ENCODE assay signal across 18 cellular contexts in genomic region chr3:13727890-13728289, GRCh38.
A peak's percentile ranks its signal among the peaks of the same experiment; 100 is the strongest.
DNase-seq lines count a peak whose midpoint lies in the region; FAIRE-seq and TF ChIP-seq lines count a peak whose summit lies in the region.
"Had no signal": no experiment of that assay in that cellular context is flagged by ENCODE, and none has a peak within 500 bp of the region (broad histone marks: within the 10 kb centered on the region; RNA-seq: fewer than 3 reads in every experiment).

No MANE protein-coding gene starts in this region.

- H3K4ac ChIP-seq in H9 (ENCODE audit: low read depth, low read length) = no peak overlapping the region

- H3K9ac ChIP-seq in H9 (ENCODE audit: extremely low read depth, insufficient read length, low read length) (no peak overlapping the region), kidney (ENCODE audit: low read length in 2 of 2) (no peak overlapping the region)

- DNase-seq in ELF-1 (ENCODE audit: low read depth, low spot score) = peak; percentile 17
- DNase-seq in H9 = no peak
- peak; percentile 32 for DNase-seq in ecto neural progenitor cell (ENCODE audit: low spot score)
- DNase-seq in kidney = peak; percentile 39
- no peak for DNase-seq in T1000 (lab: John Stamatoyannopoulos, UW)
- DNase-seq in NCI-H1105 treated with DMSO at 0.1 percent for 48 hours (lab: John Stamatoyannopoulos, UW) = no peak
- DNase-seq in T-helper 2 cell = no peak
- DNase-seq: CD4-positive, CD25-positive, alpha-beta regulatory T cell; DMS79; HCEC 1CT; Karpas-422; MV-4-11; NCI-H187; NCI-H446 treated with DMSO at 0.1 percent for 48 hours; NCI-H526 treated with DMSO at 0.1 percent for 48 hours; OCI-M1 had no signal

- no peak overlapping the region for H2BK12ac ChIP-seq in H9 (ENCODE audit: insufficient read length, low read depth, low read length)

- peak overlapping the region; percentile 63; the same call in 1 of the 2 replicates for H3K14ac ChIP-seq in H9 (ENCODE audit: insufficient read depth, low read length)

- H3K4me1 Mint-ChIP-seq in H9 = peaks cover 30 to 32% of the 10 kb centered on the region in 2 experiments
- H3K4me1 Mint-ChIP-seq: CD4-positive, CD25-positive, alpha-beta regulatory T cell had no signal

- WGBS in H9 (ENCODE audit: extremely low coverage, insufficient read length, low lambda C conversion rate) = no CpG with 5 or more reads among the region's 8 CpGs

- no peaks in the 10 kb centered on the region for H4K20me1 ChIP-seq in H9 (ENCODE audit: control insufficient read depth, insufficient read depth, insufficient read length)

- no peak overlapping the region for H3K4me3 ChIP-seq in kidney (ENCODE audit: low read length in 2 of 2)
- H3K4me3 ChIP-seq: SJSA1 had no signal

- no peaks in the 10 kb centered on the region for H3K27me3 ChIP-seq in H9 (ENCODE audit: insufficient read depth, low read length)
- H3K27me3 ChIP-seq: SJSA1 had no signal

- H3K23ac ChIP-seq in H9 (ENCODE audit: insufficient read length, low read depth, low read length) = no peak overlapping the region

- no peak overlapping the region for H2AK5ac ChIP-seq in H9 (ENCODE audit: insufficient read length, low read length)

- peaks cover 3% of the 10 kb centered on the region; the same call in 1 of the 2 replicates for H3K27me3 Mint-ChIP-seq in H9 (ENCODE audit: low read depth)

- H3K4me2 ChIP-seq in H9 (ENCODE audit: insufficient read depth, insufficient read length, low read length) = no peak overlapping the region

- H3K79me1 ChIP-seq in H9 (ENCODE audit: insufficient read depth, low read depth, low read length, poor library complexity, severe bottlenecking) = no peaks in the 10 kb centered on the region

- H3K4me1 ChIP-seq in H9 (ENCODE audit: insufficient read depth, low read length) (peaks cover 6% of the 10 kb centered on the region; the same call in 1 of the 2 replicates), kidney (ENCODE audit: control insufficient read depth in 1 of 2, insufficient read depth in 1 of 2, low read depth in 1 of 2, low read length in 2 of 2) (no peaks in the 10 kb centered on the region)
- H3K4me1 ChIP-seq: SJSA1 had no signal

- no peak overlapping the region for H2BK20ac ChIP-seq in H9 (ENCODE audit: low read depth, low read length, poor library complexity, severe bottlenecking)

- no peak overlapping the region for H3K56ac ChIP-seq in H9 (ENCODE audit: insufficient read length, low read depth, low read length)

- no peak overlapping the region for H2BK15ac ChIP-seq in H9 (ENCODE audit: low read depth, low read length)

- no peak overlapping the region for H2AFZ ChIP-seq in H9 (ENCODE audit: low read length)

- H3K27ac ChIP-seq in H9 (ENCODE audit: insufficient read length, low read depth, low read length) = no peak overlapping the region
- no peak overlapping the region for H3K27ac ChIP-seq in kidney (ENCODE audit: low read depth in 2 of 2, low read length in 2 of 2)
- H3K27ac ChIP-seq: SJSA1 had no signal

- no peak for FAIRE-seq in kidney (lab: Jason Lieb, UNC)
- FAIRE-seq: RCC 7860 had no signal

- H4K8ac ChIP-seq in H9 (replicated peaks; ENCODE audit: insufficient read length, low read depth, low read length) = no peak overlapping the region

- no peaks in the 10 kb centered on the region for H3K23me2 ChIP-seq in H9 (ENCODE audit: insufficient read length, low read depth, low read length, poor library complexity, severe bottlenecking)

- intact Hi-C loops in kidney (cut with DNase I) = no loop called here

- H3T11ph ChIP-seq in H9 (ENCODE audit: low read length) = no peak overlapping the region

- H3K9me3 Mint-ChIP-seq in H9 = peaks cover 24 to 28% of the 10 kb centered on the region in 2 experiments

- no peaks in the 10 kb centered on the region for H3K79me2 ChIP-seq in H9 (ENCODE audit: insufficient read depth, low read length)

- peak overlapping the region; percentile 48 for H2BK120ac ChIP-seq in H9 (ENCODE audit: low read depth, low read length, poor library complexity, severe bottlenecking)

- H3K36me3 ChIP-seq in kidney (ENCODE audit: control insufficient read depth in 1 of 2, insufficient read depth in 2 of 2, low read length in 2 of 2) = no peaks in the 10 kb centered on the region
- H3K36me3 ChIP-seq: SJSA1 had no signal

- H3K4me3 Mint-ChIP-seq in H9 = peak overlapping the region; percentile 26 to 35; a peak in 2 of 5 replicates
- H3K4me3 Mint-ChIP-seq: CD4-positive, CD25-positive, alpha-beta regulatory T cell had no signal

- H4K91ac ChIP-seq in H9 (ENCODE audit: insufficient read length, low read depth, low read length) = no peak overlapping the region

- H3K27ac Mint-ChIP-seq in H9 = peak overlapping the region; percentile 90 to 94 (median 92)
- H3K27ac Mint-ChIP-seq: CD4-positive, CD25-positive, alpha-beta regulatory T cell had no signal

- H3K18ac ChIP-seq in H9 (ENCODE audit: insufficient read length, low read depth, low read length) = peak overlapping the region; percentile 3

- TF ChIP-seq CTCF in H9 (conservative IDR thresholded peaks at IDR 0.05) (no peak), kidney (IDR thresholded peaks at IDR 0.05; ENCODE audit: borderline replicate concordance, extremely low read depth, insufficient read depth) (no peak)

- H4K5ac ChIP-seq in H9 (ENCODE audit: insufficient read length, low read depth, low read length) = no peak overlapping the region

- H3K9me3 ChIP-seq in H9 (ENCODE audit: control insufficient read depth, low read depth, low read length) (no peaks in the 10 kb centered on the region), kidney (ENCODE audit: control insufficient read depth in 1 of 2, low read length in 2 of 2) (peaks cover 0 to 11% of the 10 kb centered on the region in 2 donors)
- H3K9me3 ChIP-seq: SJSA1 had no signal

- H3K36me3 Mint-ChIP-seq in H9 (ENCODE audit: insufficient read depth in 1 of 3, low read depth in 3 of 3) = peaks cover 7 to 16% (median 9%) of the 10 kb centered on the region in 3 experiments
- H3K36me3 Mint-ChIP-seq: CD4-positive, CD25-positive, alpha-beta regulatory T cell had no signal

- no peak overlapping the region for H2BK5ac ChIP-seq in H9 (ENCODE audit: insufficient read length, low read length)

Comparison
In these comparisons a context has a peak if more than half of its experiments do, and no peak if none do; other contexts are left out.
1. DNase-seq: peak in ELF-1 (single experiment), ecto neural progenitor cell (single experiment) and kidney (single experiment); none in H9 (single experiment), T1000 (single experiment), NCI-H1105 treated with DMSO at 0.1 percent for 48 hours (single experiment) and T-helper 2 cell (0 of 5).